ENCODE assay signal across 11 cellular contexts in the genomic region with DNA sequence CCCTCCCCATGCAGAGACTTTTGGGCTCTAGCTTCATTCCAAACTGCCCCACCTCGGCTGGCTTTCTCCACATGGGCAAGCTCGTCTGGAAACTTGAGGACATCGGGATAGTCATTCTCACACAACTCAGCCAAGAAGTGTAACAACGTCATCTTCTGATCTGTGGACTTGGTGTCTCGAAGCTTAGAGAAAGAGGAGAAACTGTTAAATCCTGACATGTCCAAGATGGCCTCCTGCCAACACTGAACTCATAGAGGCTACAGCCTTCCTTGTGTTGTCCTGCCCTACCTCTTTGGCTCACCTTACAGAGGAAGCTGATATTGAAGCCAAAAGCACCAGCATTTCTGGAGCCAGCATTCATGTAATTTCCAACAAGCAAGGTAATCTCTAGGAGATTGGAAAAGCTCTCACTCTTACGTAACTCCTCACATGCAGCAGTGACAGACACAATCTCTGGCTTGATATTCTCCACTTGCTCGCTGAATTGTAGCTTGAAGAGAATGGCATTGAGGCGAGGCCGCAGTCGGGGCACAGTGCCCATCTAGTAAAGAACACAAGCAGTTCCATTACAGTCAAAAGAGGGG. TPM values are rescaled to one million over a fixed set of nuclear protein-coding genes. Genes with fewer than 3 reads are reported as not detected.
DNase-seq lines count a peak whose midpoint lies in the region; ATAC-seq, FAIRE-seq and TF ChIP-seq lines count a peak whose summit lies in the region.
"Had no signal": no experiment of that assay in that cellular context is flagged by ENCODE, and none has a peak within 500 bp of the region (broad histone marks: within the 10 kb centered on the region; RNA-seq: fewer than 3 reads in every experiment).

No MANE protein-coding gene starts in this region.

- peak overlapping the region; percentile 98 for H3K27ac ChIP-seq in DOHH2 (ENCODE audit: low read depth, low read length)
- H3K27ac ChIP-seq in angular gyrus (ENCODE audit: low read depth, low read length): peak overlapping the region; percentile 76
- peak overlapping the region; percentile 79 to 88 (median 86) for H3K27ac ChIP-seq in gastrocnemius medialis

- TF ChIP-seq POLR2A in gastrocnemius medialis (IDR thresholded peaks at IDR 0.05) (no peak), GM12892 (IDR thresholded peaks at IDR 0.05; ENCODE audit: low read depth, low read length) (no peak)

- DNase-seq in left ventricle myocardium superior: peak; percentile 68
- peak; percentile 41 to 76 for DNase-seq in gastrocnemius medialis
- DNase-seq in Ammon's horn (ENCODE audit: low spot score): no peak
- DNase-seq in GM12892 (ENCODE audit: insufficient read length): no peak
- no peak for DNase-seq in stimulated activated CD4-positive, alpha-beta T cell treated with anti-CD3 and anti-CD28 coated beads, Interleukin-12 subunit alpha, Interleukin-12 subunit beta, amount 100 ng/mL, for 4 hours
- DNase-seq: DND-41, NCI-H187 treated with DMSO at 0.1 percent for 48 hours had no signal

- no peak for TF ChIP-seq CTCF in DOHH2 (IDR thresholded peaks at IDR 0.05; ENCODE audit: low read depth, low read length, poor library complexity, severe bottlenecking)
- no peak for TF ChIP-seq CTCF in gastrocnemius medialis (IDR thresholded peaks at IDR 0.05 in 4 of 5, conservative IDR thresholded peaks at IDR 0.05 in 1 of 5)

- H3K4me1 ChIP-seq in DOHH2 (ENCODE audit: control insufficient read depth, low read length) (peaks cover 95% of the 10 kb centered on the region), gastrocnemius medialis (peaks cover 41 to 44% of the 10 kb centered on the region in 2 donors)

- peak overlapping the region; percentile 86 for H3K4me2 ChIP-seq in DOHH2 (ENCODE audit: low read length)

- H3K9me2 ChIP-seq in DOHH2 (replicated peaks; ENCODE audit: control insufficient read depth, low read length): no peaks in the 10 kb centered on the region

- H3K36me3 ChIP-seq in DOHH2 (ENCODE audit: control insufficient read depth, low read length) (peaks cover 92% of the 10 kb centered on the region), gastrocnemius medialis (peaks cover 0 to 60% of the 10 kb centered on the region in 2 donors)

- no peaks in the 10 kb centered on the region for H3K27me3 ChIP-seq in DOHH2 (ENCODE audit: control insufficient read depth, low read length)
- no peaks in the 10 kb centered on the region for H3K27me3 ChIP-seq in gastrocnemius medialis

- peak overlapping the region; percentile 75 for H3K4me3 ChIP-seq in DOHH2 (ENCODE audit: low read length)
- no peak overlapping the region for H3K4me3 ChIP-seq in gastrocnemius medialis

- intact Hi-C loops in left ventricle myocardium superior (cut with micrococcal nuclease) (loop anchor here (5.0 to 10.0 kb wide), 2 partner anchors 51 to 114 kb away; a partner anchor contains a TSS), gastrocnemius medialis (cut with DNase I; ENCODE audit: low total_unique reads) (no loop called here)

- peaks cover 44% of the 10 kb centered on the region for H3F3A ChIP-seq in DOHH2 (ENCODE audit: control insufficient read depth, insufficient read depth)

- no peak for FAIRE-seq in GM12892 (lab: Jason Lieb, UNC)

- H4K20me1 ChIP-seq in DOHH2 (ENCODE audit: control insufficient read depth, insufficient read depth, low read depth, low read length): no peaks in the 10 kb centered on the region

- H3K9me3 ChIP-seq in DOHH2 (ENCODE audit: control insufficient read depth, insufficient read depth, low read length) (no peaks in the 10 kb centered on the region), gastrocnemius medialis (no peaks in the 10 kb centered on the region)

- H3K79me2 ChIP-seq in DOHH2 (ENCODE audit: control insufficient read depth, low read length): peaks cover 36% of the 10 kb centered on the region

- peak; percentile 73 for ATAC-seq in left ventricle myocardium superior
- ATAC-seq in gastrocnemius medialis: peak; percentile 51
- ATAC-seq in GM19023 (IDR thresholded peaks at IDR 0.05; ENCODE audit: unreplicated experiment): no peak

- in situ Hi-C loops in gastrocnemius medialis (cut with MboI; ENCODE audit: low sequenced_read_pairs in 4 of 4): loop anchor here in 1 of 4 donors (5.0 kb wide), 1 partner anchor 51 kb away; a partner anchor contains a TSS

RNA-seq across cellular contexts. Expression of a gene that starts 39.6 kb away (rescaled TPM):
- 3.2 TPM for total RNA-seq in left ventricle myocardium superior
- total RNA-seq in gastrocnemius medialis: 1 to 10 TPM in 1 of 4 donors, under 1 TPM in 2, not detected in 1; 0.16 to 1.5 (median 0.36) TPM
- 0.32 TPM for polyA plus RNA-seq in GM12892 (2012; ENCODE audit: missing spikeins)
- total RNA-seq: T-helper 1 cell treated with Interleukin-12 subunit alpha and Interleukin-12 subunit beta and Interleukin-4 antibody, amounts not matched to agents 30 ng/mL and 1 ng/mL, for 36 hours had no signal

RNA-seq across cellular contexts. Expression of a gene that starts 43.7 kb away (rescaled TPM):
- total RNA-seq in left ventricle myocardium superior: 2.5 TPM
- 10 to 100 TPM in 1 of 4 donors, 1 to 10 TPM in 1, under 1 TPM in 1, not detected in 1; 0.31 to 20.4 (median 1.7) TPM for total RNA-seq in gastrocnemius medialis
- polyA plus RNA-seq in GM12892 (2012; ENCODE audit: missing spikeins): 0.38 TPM
- total RNA-seq: T-helper 1 cell treated with Interleukin-12 subunit alpha and Interleukin-12 subunit beta and Interleukin-4 antibody, amounts not matched to agents 30 ng/mL and 1 ng/mL, for 36 hours had no signal

RNA-seq across cellular contexts. Expression of a gene that starts 52.7 kb away (rescaled TPM):
- 13.4 TPM for total RNA-seq in left ventricle myocardium superior
- total RNA-seq in gastrocnemius medialis: 10 to 100 TPM; 11.8 to 14.5 (median 13.8) TPM
- polyA plus RNA-seq in GM12892 (2012; ENCODE audit: missing spikeins): 9.2 TPM
- total RNA-seq: T-helper 1 cell treated with Interleukin-12 subunit alpha and Interleukin-12 subunit beta and Interleukin-4 antibody, amounts not matched to agents 30 ng/mL and 1 ng/mL, for 36 hours had no signal

Comparison
In these comparisons a context has a peak if more than half of its experiments do, and no peak if none do; other contexts are left out.
1. DNase-seq: peak in left ventricle myocardium superior (single experiment) and gastrocnemius medialis (2 of 2); none in Ammon's horn (single experiment), GM12892 (single experiment) and stimulated activated CD4-positive, alpha-beta T cell treated with anti-CD3 and anti-CD28 coated beads, Interleukin-12 subunit alpha, Interleukin-12 subunit beta, amount 100 ng/mL, for 4 hours (single experiment).
2. Peak in every context shown above with its lines, with median percentiles within 50 percentile points of each other: H3K27ac ChIP-seq.